Comparison of ENCODE assay signal across 1 cellular context in genomic region chr11:76495017-76495416, GRCh38.
TF ChIP-seq lines count a peak whose summit lies in the region.

No MANE protein-coding gene starts in this region.

TF ChIP-seq in HepG2, 621 proteins besides CTCF, POLR2A, EP300 and RAD21:
- TF ChIP-seq ATRX (CRISPR knock-in tag; IDR thresholded peaks at IDR 0.05; ENCODE audit: borderline replicate concordance) (no peak), RNF2 (conservative IDR thresholded peaks at IDR 0.05; ENCODE audit: low read depth) (no peak), CREM (IDR thresholded peaks at IDR 0.05) (no peak), CREM (CRISPR knock-in tag; IDR thresholded peaks at IDR 0.05) (no peak), TAF1 (CRISPR knock-in tag; IDR thresholded peaks at IDR 0.05) (no peak), ZNF10 (CRISPR knock-in tag; IDR thresholded peaks at IDR 0.05; ENCODE audit: borderline replicate concordance, low read depth) (no peak), CERS6 (CRISPR knock-in tag; IDR thresholded peaks at IDR 0.05) (no peak), E2F5 (CRISPR knock-in tag; conservative IDR thresholded peaks at IDR 0.05) (no peak)
